Comparison of ENCODE assay signal across 1 cellular context in genomic region chr20:32977281-32978008, GRCh38.
TF ChIP-seq lines count a peak whose summit lies in the region.

No MANE protein-coding gene starts in this region.

TF ChIP-seq in H1, 55 proteins besides CTCF, POLR2A, EP300 and RAD21:
- TF ChIP-seq RNF2 (IDR thresholded peaks at IDR 0.05; ENCODE audit: borderline replicate concordance, low read depth, low read length, missing control alignments, poor library complexity, severe bottlenecking) (no peak), BRCA1 (IDR thresholded peaks at IDR 0.05; ENCODE audit: low read depth, low read length) (no peak), MAX (IDR thresholded peaks at IDR 0.05) (no peak), SUZ12 (IDR thresholded peaks at IDR 0.05; ENCODE audit: low read length) (no peak), CREB1 (IDR thresholded peaks at IDR 0.05) (no peak), KDM1A (IDR thresholded peaks at IDR 0.05; ENCODE audit: borderline replicate concordance, low read length) (no peak), SP4 (IDR thresholded peaks at IDR 0.05; ENCODE audit: low read length) (no peak), ASH2L (IDR thresholded peaks at IDR 0.05; ENCODE audit: low read length) (no peak), HDAC6 (IDR thresholded peaks at IDR 0.05; ENCODE audit: low read depth, low read length) (no peak), JUN (IDR thresholded peaks at IDR 0.05; ENCODE audit: low read depth, low read length) (no peak)
- TF ChIP-seq, protein P1, sequence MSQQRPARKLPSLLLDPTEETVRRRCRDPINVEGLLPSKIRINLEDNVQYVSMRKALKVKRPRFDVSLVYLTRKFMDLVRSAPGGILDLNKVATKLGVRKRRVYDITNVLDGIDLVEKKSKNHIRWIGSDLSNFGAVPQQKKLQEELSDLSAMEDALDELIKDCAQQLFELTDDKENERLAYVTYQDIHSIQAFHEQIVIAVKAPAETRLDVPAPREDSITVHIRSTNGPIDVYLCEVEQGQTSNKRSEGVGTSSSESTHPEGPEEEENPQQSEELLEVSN (IDR thresholded peaks at IDR 0.05): no peak
